ENCODE assay signal across 8 cellular contexts in the genomic region with DNA sequence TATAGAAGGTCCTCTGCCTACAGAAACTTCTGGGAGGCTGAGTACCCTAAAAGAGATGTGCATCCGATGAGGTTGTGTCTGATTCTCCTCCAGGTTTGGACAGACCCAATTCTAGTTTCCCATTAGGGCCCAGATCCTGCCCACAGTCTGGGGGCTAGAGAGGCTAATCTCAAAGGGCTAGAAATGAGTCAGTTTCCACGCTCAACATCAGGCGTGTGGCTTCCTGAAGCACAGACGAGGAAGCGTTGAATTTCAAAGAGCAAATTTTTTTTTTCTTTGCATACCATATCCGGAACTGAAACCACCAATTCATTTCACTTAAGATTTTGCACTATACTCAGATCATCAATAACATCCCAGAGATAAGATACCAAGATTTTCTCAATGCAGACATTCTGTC.
DNase-seq lines count a peak whose midpoint lies in the region; ATAC-seq, FAIRE-seq and TF ChIP-seq lines count a peak whose summit lies in the region.

No MANE protein-coding gene starts in this region.

- peak; percentile 63 to 65 for DNase-seq in activated naive CD4-positive, alpha-beta T cell treated with anti-CD3 and anti-CD28 coated beads, Interleukin-2, amount 50 U/mL, for 72 hours (ENCODE audit: low spot score in 2 of 2)
- DNase-seq in stimulated activated CD8-positive, alpha-beta memory T cell treated with anti-CD3 and anti-CD28 coated beads, Interleukin-2, amount 100 ng/mL, for 1 hour (ENCODE audit: low read depth in 2 of 2): peak; percentile 26 to 34
- no peak for DNase-seq in H54 (ENCODE audit: insufficient read length, low spot score)
- no peak for DNase-seq in NCI-H748 treated with DMSO at 0.1 percent for 48 hours (lab: John Stamatoyannopoulos, UW)
- no peak for DNase-seq in midbrain (lab: John Stamatoyannopoulos, UW)

- peaks cover 0 to 23% of the 10 kb centered on the region in 2 donors for H3K36me3 Mint-ChIP-seq in activated naive CD4-positive, alpha-beta T cell treated with anti-CD3 and anti-CD28 coated beads, Interleukin-2, amount 50 U/mL, for 72 hours

- no peak overlapping the region for H2AFZ ChIP-seq in OCI-LY1 (ENCODE audit: low read length)

- H3F3A ChIP-seq in OCI-LY1 (ENCODE audit: insufficient read depth, low read length): peaks cover 17% of the 10 kb centered on the region; the same call in 1 of the 2 replicates

- H3K4me3 ChIP-seq in OCI-LY1 (ENCODE audit: low read depth, low read length, poor library complexity, severe bottlenecking): peak overlapping the region; percentile 35

- no peak for FAIRE-seq in H54 (lab: Jason Lieb, UNC)

- no peak for TF ChIP-seq CTCF in OCI-LY1 (IDR thresholded peaks at IDR 0.05; ENCODE audit: low read length)

- H3K9me3 ChIP-seq in OCI-LY1 (ENCODE audit: low read length): no peaks in the 10 kb centered on the region

- peaks cover 95% of the 10 kb centered on the region for H3K4me1 ChIP-seq in OCI-LY1 (ENCODE audit: insufficient read depth, low read length, severe bottlenecking)

- peak overlapping the region; percentile 93 to 96 for H3K27ac Mint-ChIP-seq in activated naive CD4-positive, alpha-beta T cell treated with anti-CD3 and anti-CD28 coated beads, Interleukin-2, amount 50 U/mL, for 72 hours

- H3K36me3 ChIP-seq in OCI-LY1 (ENCODE audit: insufficient read depth, low read length): no peaks in the 10 kb centered on the region

- ATAC-seq in GM18498 (IDR thresholded peaks at IDR 0.05; ENCODE audit: unreplicated experiment) (peak; percentile 92), HG02678 (IDR thresholded peaks at IDR 0.05; ENCODE audit: unreplicated experiment) (peak; percentile 92)
- peak; percentile 60 to 88 for ATAC-seq in activated naive CD4-positive, alpha-beta T cell treated with anti-CD3 and anti-CD28 coated beads, Interleukin-2, amount 50 U/mL, for 72 hours

- H3K9ac ChIP-seq in OCI-LY1 (ENCODE audit: low read length): peak overlapping the region; percentile 68

- H3K27ac ChIP-seq in OCI-LY1 (ENCODE audit: low read depth, low read length, poor library complexity, severe bottlenecking): peak overlapping the region; percentile 96

- H3K9me3 Mint-ChIP-seq in activated naive CD4-positive, alpha-beta T cell treated with anti-CD3 and anti-CD28 coated beads, Interleukin-2, amount 50 U/mL, for 72 hours: peaks cover 0 to 13% of the 10 kb centered on the region in 2 donors

- no peaks in the 10 kb centered on the region for H3K79me2 ChIP-seq in OCI-LY1 (ENCODE audit: insufficient read depth, low read length)

- no peaks in the 10 kb centered on the region for H3K9me2 ChIP-seq in OCI-LY1 (ENCODE audit: low read depth, low read length)

- H3K27me3 ChIP-seq in OCI-LY1 (ENCODE audit: insufficient read depth, low read length): no peaks in the 10 kb centered on the region

- H4K20me1 ChIP-seq in OCI-LY1 (ENCODE audit: insufficient read depth, low read length): no peaks in the 10 kb centered on the region

- no peak for TF ChIP-seq POLR2A in H54 (IDR thresholded peaks at IDR 0.05; ENCODE audit: low read depth, low read length)

- peak overlapping the region; percentile 65 for H3K4me2 ChIP-seq in OCI-LY1 (ENCODE audit: low read length)

Comparison
In these comparisons a context has a peak if more than half of its experiments do, and no peak if none do; other contexts are left out.
1. DNase-seq: peak in activated naive CD4-positive, alpha-beta T cell treated with anti-CD3 and anti-CD28 coated beads, Interleukin-2, amount 50 U/mL, for 72 hours (2 of 2) and stimulated activated CD8-positive, alpha-beta memory T cell treated with anti-CD3 and anti-CD28 coated beads, Interleukin-2, amount 100 ng/mL, for 1 hour (2 of 2); none in H54 (single experiment), NCI-H748 treated with DMSO at 0.1 percent for 48 hours (single experiment) and midbrain (single experiment).
2. Peak in every context shown above with its lines, with median percentiles within 50 percentile points of each other: ATAC-seq.